ENCODE assay signal across 2 cellular contexts in the genomic region with DNA sequence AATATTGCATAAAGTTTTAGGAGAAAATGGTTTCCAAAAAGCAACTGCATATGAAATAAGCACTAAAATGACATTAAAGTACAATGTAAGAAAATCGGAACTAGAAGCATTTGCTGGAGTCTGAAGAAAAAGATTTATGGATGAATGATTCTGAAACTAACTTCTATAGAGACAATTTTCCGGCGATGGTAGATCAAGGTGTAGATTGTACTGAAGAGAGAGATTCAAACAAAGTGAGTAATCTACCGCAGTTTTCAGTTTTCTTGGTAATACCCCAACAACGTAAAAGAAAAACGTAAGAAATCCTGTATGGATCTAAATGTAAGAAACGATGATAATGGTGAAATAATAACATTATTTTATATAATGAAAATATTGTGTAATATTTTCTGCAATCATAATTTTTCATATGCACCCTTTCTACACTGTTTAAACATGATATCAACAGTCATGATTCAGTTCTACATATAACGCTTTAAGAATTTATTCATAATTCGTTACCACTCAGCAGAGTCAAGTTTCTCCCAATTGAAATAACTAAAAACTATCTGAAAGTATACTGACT.
TF ChIP-seq lines count a peak whose summit lies in the region.

No MANE protein-coding gene starts in this region.

TF ChIP-seq in SK-N-SH, 30 proteins besides CTCF, POLR2A, EP300 and RAD21 (continued from another document):
- TF ChIP-seq MAX (IDR thresholded peaks at IDR 0.05; ENCODE audit: low read depth), result no peak
- no peak for TF ChIP-seq POLR2AphosphoS5 (IDR thresholded peaks at IDR 0.05; ENCODE audit: low read depth, low read length)
- no peak for TF ChIP-seq TCF12 (IDR thresholded peaks at IDR 0.05)
- TF ChIP-seq, protein P1, sequence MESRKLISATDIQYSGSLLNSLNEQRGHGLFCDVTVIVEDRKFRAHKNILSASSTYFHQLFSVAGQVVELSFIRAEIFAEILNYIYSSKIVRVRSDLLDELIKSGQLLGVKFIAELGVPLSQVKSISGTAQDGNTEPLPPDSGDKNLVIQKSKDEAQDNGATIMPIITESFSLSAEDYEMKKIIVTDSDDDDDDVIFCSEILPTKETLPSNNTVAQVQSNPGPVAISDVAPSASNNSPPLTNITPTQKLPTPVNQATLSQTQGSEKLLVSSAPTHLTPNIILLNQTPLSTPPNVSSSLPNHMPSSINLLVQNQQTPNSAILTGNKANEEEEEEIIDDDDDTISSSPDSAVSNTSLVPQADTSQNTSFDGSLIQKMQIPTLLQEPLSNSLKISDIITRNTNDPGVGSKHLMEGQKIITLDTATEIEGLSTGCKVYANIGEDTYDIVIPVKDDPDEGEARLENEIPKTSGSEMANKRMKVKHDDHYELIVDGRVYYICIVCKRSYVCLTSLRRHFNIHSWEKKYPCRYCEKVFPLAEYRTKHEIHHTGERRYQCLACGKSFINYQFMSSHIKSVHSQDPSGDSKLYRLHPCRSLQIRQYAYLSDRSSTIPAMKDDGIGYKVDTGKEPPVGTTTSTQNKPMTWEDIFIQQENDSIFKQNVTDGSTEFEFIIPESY (IDR thresholded peaks at IDR 0.05; ENCODE audit: borderline replicate concordance, low read depth), result no peak
- TF ChIP-seq SMC3 (IDR thresholded peaks at IDR 0.05; ENCODE audit: low read depth, low read length), result no peak
- TF ChIP-seq FOSL2 (IDR thresholded peaks at IDR 0.05; ENCODE audit: borderline replicate concordance, low read depth), result no peak
- no peak for TF ChIP-seq REST (IDR thresholded peaks at IDR 0.05; ENCODE audit: low read depth, low read length)
- no peak for TF ChIP-seq NRF1 (IDR thresholded peaks at IDR 0.05; ENCODE audit: low read depth, low read length)
- no peak for TF ChIP-seq MEF2A (IDR thresholded peaks at IDR 0.05; ENCODE audit: borderline replicate concordance, low read depth)
- TF ChIP-seq JUND (IDR thresholded peaks at IDR 0.05), result no peak
- TF ChIP-seq EZH2phosphoT487 (IDR thresholded peaks at IDR 0.05; ENCODE audit: borderline replicate concordance, low read depth), result no peak
- TF ChIP-seq, protein P2, sequence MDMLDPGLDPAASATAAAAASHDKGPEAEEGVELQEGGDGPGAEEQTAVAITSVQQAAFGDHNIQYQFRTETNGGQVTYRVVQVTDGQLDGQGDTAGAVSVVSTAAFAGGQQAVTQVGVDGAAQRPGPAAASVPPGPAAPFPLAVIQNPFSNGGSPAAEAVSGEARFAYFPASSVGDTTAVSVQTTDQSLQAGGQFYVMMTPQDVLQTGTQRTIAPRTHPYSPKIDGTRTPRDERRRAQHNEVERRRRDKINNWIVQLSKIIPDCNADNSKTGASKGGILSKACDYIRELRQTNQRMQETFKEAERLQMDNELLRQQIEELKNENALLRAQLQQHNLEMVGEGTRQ (IDR thresholded peaks at IDR 0.05; ENCODE audit: borderline replicate concordance, low read depth, low read length), result no peak

TF ChIP-seq in SK-N-SH treated with all-trans-retinoic acid at 6 μM for 48 hours, 23 proteins besides CTCF, POLR2A, EP300 and RAD21 (continued from another document):
- TF ChIP-seq, protein P3, sequence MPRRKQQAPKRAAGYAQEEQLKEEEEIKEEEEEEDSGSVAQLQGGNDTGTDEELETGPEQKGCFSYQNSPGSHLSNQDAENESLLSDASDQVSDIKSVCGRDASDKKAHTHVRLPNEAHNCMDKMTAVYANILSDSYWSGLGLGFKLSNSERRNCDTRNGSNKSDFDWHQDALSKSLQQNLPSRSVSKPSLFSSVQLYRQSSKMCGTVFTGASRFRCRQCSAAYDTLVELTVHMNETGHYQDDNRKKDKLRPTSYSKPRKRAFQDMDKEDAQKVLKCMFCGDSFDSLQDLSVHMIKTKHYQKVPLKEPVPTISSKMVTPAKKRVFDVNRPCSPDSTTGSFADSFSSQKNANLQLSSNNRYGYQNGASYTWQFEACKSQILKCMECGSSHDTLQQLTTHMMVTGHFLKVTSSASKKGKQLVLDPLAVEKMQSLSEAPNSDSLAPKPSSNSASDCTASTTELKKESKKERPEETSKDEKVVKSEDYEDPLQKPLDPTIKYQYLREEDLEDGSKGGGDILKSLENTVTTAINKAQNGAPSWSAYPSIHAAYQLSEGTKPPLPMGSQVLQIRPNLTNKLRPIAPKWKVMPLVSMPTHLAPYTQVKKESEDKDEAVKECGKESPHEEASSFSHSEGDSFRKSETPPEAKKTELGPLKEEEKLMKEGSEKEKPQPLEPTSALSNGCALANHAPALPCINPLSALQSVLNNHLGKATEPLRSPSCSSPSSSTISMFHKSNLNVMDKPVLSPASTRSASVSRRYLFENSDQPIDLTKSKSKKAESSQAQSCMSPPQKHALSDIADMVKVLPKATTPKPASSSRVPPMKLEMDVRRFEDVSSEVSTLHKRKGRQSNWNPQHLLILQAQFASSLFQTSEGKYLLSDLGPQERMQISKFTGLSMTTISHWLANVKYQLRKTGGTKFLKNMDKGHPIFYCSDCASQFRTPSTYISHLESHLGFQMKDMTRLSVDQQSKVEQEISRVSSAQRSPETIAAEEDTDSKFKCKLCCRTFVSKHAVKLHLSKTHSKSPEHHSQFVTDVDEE (CRISPR knock-in tag; IDR thresholded peaks at IDR 0.05), result no peak
- TF ChIP-seq ZNF8 (CRISPR knock-in tag; IDR thresholded peaks at IDR 0.05) (no peak), ZFP30 (CRISPR knock-in tag; IDR thresholded peaks at IDR 0.05) (no peak), PPARA (CRISPR knock-in tag; IDR thresholded peaks at IDR 0.05; ENCODE audit: borderline replicate concordance) (no peak), BACH2 (CRISPR knock-in tag; IDR thresholded peaks at IDR 0.05; ENCODE audit: borderline replicate concordance) (no peak), SNAI2 (CRISPR knock-in tag; IDR thresholded peaks at IDR 0.05) (no peak), ZNF565 (CRISPR knock-in tag; conservative IDR thresholded peaks at IDR 0.05; ENCODE audit: low read depth) (no peak), PATZ1 (CRISPR knock-in tag; IDR thresholded peaks at IDR 0.05; ENCODE audit: borderline replicate concordance) (no peak), ZFP3 (CRISPR knock-in tag; IDR thresholded peaks at IDR 0.05) (no peak), CSDC2 (CRISPR knock-in tag; IDR thresholded peaks at IDR 0.05) (no peak), ARNTL (CRISPR knock-in tag; IDR thresholded peaks at IDR 0.05; ENCODE audit: borderline replicate concordance, low read depth) (no peak), CSRNP3 (CRISPR knock-in tag; IDR thresholded peaks at IDR 0.05) (no peak), TOX (CRISPR knock-in tag; IDR thresholded peaks at IDR 0.05; ENCODE audit: borderline replicate concordance) (no peak), CREB5 (CRISPR knock-in tag; IDR thresholded peaks at IDR 0.05; ENCODE audit: low read depth) (no peak), RARB (CRISPR knock-in tag; IDR thresholded peaks at IDR 0.05) (no peak)
- TF ChIP-seq, protein P4, sequence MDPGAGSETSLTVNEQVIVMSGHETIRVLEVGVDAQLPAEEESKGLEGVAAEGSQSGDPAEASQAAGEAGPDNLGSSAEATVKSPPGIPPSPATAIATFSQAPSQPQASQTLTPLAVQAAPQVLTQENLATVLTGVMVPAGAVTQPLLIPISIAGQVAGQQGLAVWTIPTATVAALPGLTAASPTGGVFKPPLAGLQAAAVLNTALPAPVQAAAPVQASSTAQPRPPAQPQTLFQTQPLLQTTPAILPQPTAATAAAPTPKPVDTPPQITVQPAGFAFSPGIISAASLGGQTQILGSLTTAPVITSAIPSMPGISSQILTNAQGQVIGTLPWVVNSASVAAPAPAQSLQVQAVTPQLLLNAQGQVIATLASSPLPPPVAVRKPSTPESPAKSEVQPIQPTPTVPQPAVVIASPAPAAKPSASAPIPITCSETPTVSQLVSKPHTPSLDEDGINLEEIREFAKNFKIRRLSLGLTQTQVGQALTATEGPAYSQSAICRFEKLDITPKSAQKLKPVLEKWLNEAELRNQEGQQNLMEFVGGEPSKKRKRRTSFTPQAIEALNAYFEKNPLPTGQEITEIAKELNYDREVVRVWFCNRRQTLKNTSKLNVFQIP (CRISPR knock-in tag; IDR thresholded peaks at IDR 0.05; ENCODE audit: borderline replicate concordance, low read depth), result no peak
